ENCODE assay signal across 20 cellular contexts in genomic region chr1:199701731-199702130, GRCh38.
"Had no signal": no experiment of that assay in that cellular context is flagged by ENCODE, and none has a peak within 500 bp of the region (broad histone marks: within the 10 kb centered on the region; RNA-seq: fewer than 3 reads in every experiment).

No MANE protein-coding gene starts in this region.

- H3K9ac ChIP-seq: parathyroid adenoma had no signal

- H3K9me3 ChIP-seq: ascending aorta, colonic mucosa, lower lobe of right lung, thoracic aorta had no signal

- H3K27ac ChIP-seq: ascending aorta, colonic mucosa, epithelial cell of prostate, lower lobe of right lung, parathyroid adenoma, thoracic aorta had no signal

- DNase-seq: activated CD4-positive, alpha-beta T cell treated with anti-CD3 and anti-CD28 coated beads, Interleukin-2, amount 10 ng/mL, durations not matched to agents 7 days and 5 days; activated CD8-positive, alpha-beta memory T cell treated with anti-CD3 and anti-CD28 coated beads, Interleukin-2, amount 50 U/mL, for 4 hours; activated effector memory CD4-positive, alpha-beta T cell treated with Interleukin-2 at 50 U/mL for 16 hours; activated naive CD4-positive, alpha-beta T cell treated with anti-CD3 and anti-CD28 coated beads, Interleukin-2, amount 10 ng/mL, durations not matched to agents 7 days and 5 days; activated naive CD8-positive, alpha-beta T cell treated with anti-CD3 and anti-CD28 coated beads, Interleukin-2, amount 50 U/mL, for 24 hours; activated T-cell treated with anti-CD3 and anti-CD28 coated beads, Interleukin-2, amount 50 U/mL, for 48 hours; colonic mucosa; endodermal cell; hypothalamus; lower lobe of right lung; naive thymus-derived CD8-positive, alpha-beta T cell; stimulated activated CD4-positive, alpha-beta T cell treated with anti-CD3 and anti-CD28 coated beads, Interleukin-4, amount 100 ng/mL, for 4 hours; T1000 had no signal

- H3K36me3 ChIP-seq: ascending aorta, colonic mucosa, lower lobe of right lung, thoracic aorta had no signal

- H3K79me2 ChIP-seq: parathyroid adenoma had no signal

- H3K4me1 ChIP-seq: ascending aorta, colonic mucosa, lower lobe of right lung, parathyroid adenoma had no signal

- H3K27me3 ChIP-seq: ascending aorta, colonic mucosa had no signal

- H2AFZ ChIP-seq: parathyroid adenoma had no signal

- ATAC-seq: activated CD4-positive, CD25-positive, alpha-beta regulatory T cell treated with anti-CD3 and anti-CD28 coated beads, Interleukin-2, amount 50 U/mL, for 24 hours; activated naive CD8-positive, alpha-beta T cell treated with anti-CD3 and anti-CD28 coated beads, Interleukin-2, amount 50 U/mL, for 24 hours; lower lobe of right lung; naive thymus-derived CD8-positive, alpha-beta T cell; sciatic nerve; stimulated activated memory B cell treated with anti-CD40 and anti-IgM and Interleukin-4, amounts not matched to agents 10 μg/mL and 1 μg/mL and 100 μg/mL, for 72 hours had no signal

- H3K4me3 ChIP-seq: ascending aorta, colonic mucosa, lower lobe of right lung, thoracic aorta had no signal
